In genomic region chr7:76089865-76090495, GRCh38 we compare ENCODE assay signal across 15 cellular contexts. TPM values are rescaled to one million over a fixed set of nuclear protein-coding genes. Genes with fewer than 3 reads are reported as not detected.
DNase-seq lines count a peak whose midpoint lies in the region; TF ChIP-seq lines count a peak whose summit lies in the region.
"Had no signal": no experiment of that assay in that cellular context is flagged by ENCODE, and none has a peak within 500 bp of the region (broad histone marks: within the 10 kb centered on the region; RNA-seq: fewer than 3 reads in every experiment).

No MANE protein-coding gene starts in this region.

- TF ChIP-seq CTCF in VCaP (conservative IDR thresholded peaks at IDR 0.05) (no peak), right atrium auricular region (IDR thresholded peaks at IDR 0.05) (no peak)

- no peaks in the 10 kb centered on the region for H3K36me3 ChIP-seq in right atrium auricular region

- DNase-seq in DMS53 (lab: John Stamatoyannopoulos, UW) (peak; percentile 70), DMS53 treated with DMSO at 0.1 percent for 48 hours (lab: John Stamatoyannopoulos, UW; ENCODE audit: unreplicated experiment) (no peak), islet precursor cell (peak; percentile 72), AG20443 (ENCODE audit: low spot score) (no peak), EL (no peak), retina (no peak), right atrium auricular region (ENCODE audit: low spot score) (no peak)
- DNase-seq: activated CD8-positive, alpha-beta memory T cell treated with anti-CD3 and anti-CD28 coated beads, Interleukin-2, amount 50 U/mL, for 4 hours; activated naive CD4-positive, alpha-beta T cell treated with anti-CD3 and anti-CD28 coated beads, Interleukin-2, amount 10 ng/mL, durations not matched to agents 7 days and 5 days; CD4-positive, CD25-positive, alpha-beta regulatory T cell; KBM-7; kidney glomerular epithelial cell; mucosa of descending colon; stimulated activated CD4-positive, alpha-beta T cell treated with anti-CD3 and anti-CD28 coated beads, Interleukin-4, amount 100 ng/mL, for 24 hours had no signal

- no peak overlapping the region for H3K4me3 ChIP-seq in right atrium auricular region
- H3K4me3 ChIP-seq: mucosa of descending colon had no signal

- no peaks in the 10 kb centered on the region for H3K27me3 ChIP-seq in right atrium auricular region

- H3K9me3 ChIP-seq in right atrium auricular region, result no peaks in the 10 kb centered on the region
- H3K9me3 ChIP-seq: mucosa of descending colon had no signal

- no peaks in the 10 kb centered on the region for H3K4me1 ChIP-seq in right atrium auricular region

- peak overlapping the region; percentile 96 for H3K27ac ChIP-seq in VCaP
- no peak overlapping the region for H3K27ac ChIP-seq in right atrium auricular region

RNA-seq across cellular contexts. Expression of gene MDH2, which starts 42.1 kb away (rescaled TPM):
- 100 to 1,000 TPM; 186 to 272 TPM for total RNA-seq in right atrium auricular region

RNA-seq across cellular contexts. Expression of gene STYXL1, which starts 42.2 kb away (rescaled TPM):
- total RNA-seq in right atrium auricular region, result 10 to 100 TPM; 17.6 to 40.1 TPM

Comparison
In these comparisons a context has a peak if more than half of its experiments do, and no peak if none do; other contexts are left out.
1. DNase-seq: peak in DMS53 (single experiment) and islet precursor cell (single experiment); none in DMS53 treated with DMSO at 0.1 percent for 48 hours (single experiment), AG20443 (single experiment), EL (single experiment), retina (single experiment) and right atrium auricular region (single experiment).